ENCODE assay signal across 33 cellular contexts in genomic region chr6:20640181-20640580, GRCh38.
DNase-seq lines count a peak whose midpoint lies in the region; ATAC-seq, FAIRE-seq and TF ChIP-seq lines count a peak whose summit lies in the region.
"Had no signal": no experiment of that assay in that cellular context is flagged by ENCODE, and none has a peak within 500 bp of the region (broad histone marks: within the 10 kb centered on the region; RNA-seq: fewer than 3 reads in every experiment).

No MANE protein-coding gene starts in this region.

- no peaks in the 10 kb centered on the region for H3K27me3 Mint-ChIP-seq in neural progenitor cell (ENCODE audit: insufficient read depth, low read depth)
- H3K27me3 Mint-ChIP-seq: activated naive CD8-positive, alpha-beta T cell; stimulated activated memory B cell treated with anti-CD40 and anti-IgM and Interleukin-4, amounts not matched to agents 10 μg/mL and 1 μg/mL and 100 μg/mL, for 72 hours had no signal

- peak; percentile 41 for DNase-seq in D721Med (ENCODE audit: insufficient read length, low spot score)
- DNase-seq in NCI-H82 (lab: John Stamatoyannopoulos, UW), result peak; percentile 56
- peak; percentile 23 for DNase-seq in epidermal melanocyte (ENCODE audit: insufficient read length, low spot score)
- no peak for DNase-seq in neural progenitor cell (ENCODE audit: low spot score)
- DNase-seq in stimulated activated effector memory CD8-positive, alpha-beta T cell treated with anti-CD3 and anti-CD28 coated beads, Interleukin-12 subunit alpha, Interleukin-12 subunit beta, amount 100 ng/mL, for 72 hours (ENCODE audit: low spot score in 2 of 2), result no peak
- no peak for DNase-seq in smooth muscle cell (lab: John Stamatoyannopoulos, UW; ENCODE audit: unreplicated experiment)
- DNase-seq: activated CD4-positive, alpha-beta T cell treated with anti-CD3 and anti-CD28 coated beads for 4 hours; activated CD8-positive, alpha-beta memory T cell treated with anti-CD3 and anti-CD28 coated beads for 24 hours; activated effector memory CD4-positive, alpha-beta T cell treated with anti-CD3 and anti-CD28 coated beads, Interleukin-2, amount 50 U/mL, for 16 hours; activated T-cell treated with anti-CD3 and anti-CD28 coated beads for 4 hours; colonic mucosa; COR-L47; DND-41; effector CD8-positive, alpha-beta T cell; erythroblast; GF-D8; glutamatergic neuron; islet precursor cell; left lung; MM.1S; NCI-H1417 treated with DMSO at 0.1 percent for 48 hours; NCI-H2029 treated with DMSO at 0.1 percent for 48 hours; NCI-H526 treated with DMSO at 0.1 percent for 48 hours; SJCRH30; T-helper 9 cell had no signal

- WGBS in smooth muscle cell (ENCODE audit: low lambda C conversion rate), result 93% methylated on average over 2 of the region's 2 CpGs

- H3K27ac ChIP-seq in neural progenitor cell (no peak overlapping the region), smooth muscle cell (ENCODE audit: low read depth) (no peak overlapping the region)
- H3K27ac ChIP-seq: BLaER1, colonic mucosa, left lung, SJCRH30, upper lobe of left lung, VCaP had no signal

- peaks cover 4% of the 10 kb centered on the region for H3K9me3 Mint-ChIP-seq in neural progenitor cell
- no peaks in the 10 kb centered on the region for H3K9me3 Mint-ChIP-seq in stimulated activated effector memory CD8-positive, alpha-beta T cell treated with anti-CD3 and anti-CD28 coated beads, Interleukin-12 subunit alpha, Interleukin-12 subunit beta, amount 100 ng/mL, for 72 hours
- H3K9me3 Mint-ChIP-seq: stimulated activated memory B cell treated with anti-CD40 and anti-IgM and Interleukin-4, amounts not matched to agents 10 μg/mL and 1 μg/mL and 100 μg/mL, for 72 hours had no signal

- H3K36me3 Mint-ChIP-seq in neural progenitor cell, result peaks cover 6% of the 10 kb centered on the region
- H3K36me3 Mint-ChIP-seq in stimulated activated effector memory CD8-positive, alpha-beta T cell treated with anti-CD3 and anti-CD28 coated beads, Interleukin-12 subunit alpha, Interleukin-12 subunit beta, amount 100 ng/mL, for 72 hours, result peaks cover 7% of the 10 kb centered on the region

- no peaks in the 10 kb centered on the region for H3K27me3 ChIP-seq in neural progenitor cell
- no peaks in the 10 kb centered on the region for H3K27me3 ChIP-seq in smooth muscle cell (ENCODE audit: low read depth)
- H3K27me3 ChIP-seq: BLaER1, colonic mucosa, left lung, SJCRH30, upper lobe of left lung had no signal

- peaks cover 10% of the 10 kb centered on the region for H3K4me1 ChIP-seq in neural progenitor cell
- H3K4me1 ChIP-seq in smooth muscle cell (ENCODE audit: low read depth), result no peaks in the 10 kb centered on the region
- H3K4me1 ChIP-seq: colonic mucosa, SJCRH30, upper lobe of left lung had no signal

- H3K4me3 ChIP-seq in neural progenitor cell (no peak overlapping the region), smooth muscle cell (no peak overlapping the region)
- H3K4me3 ChIP-seq: BLaER1, colonic mucosa, left lung, SJCRH30, upper lobe of left lung had no signal

- H3K36me3 ChIP-seq in neural progenitor cell (no peaks in the 10 kb centered on the region), smooth muscle cell (ENCODE audit: low read depth) (no peaks in the 10 kb centered on the region)
- H3K36me3 ChIP-seq: colonic mucosa, left lung, SJCRH30, upper lobe of left lung had no signal

- H3F3A ChIP-seq in neural progenitor cell (ENCODE audit: low read depth) (no peaks in the 10 kb centered on the region), smooth muscle cell (ENCODE audit: low read depth) (no peaks in the 10 kb centered on the region)

- peak; percentile 58 for FAIRE-seq in D721Med (lab: Jason Lieb, UNC)
- FAIRE-seq: bronchial epithelial cell had no signal

- H3K4me2 ChIP-seq in neural progenitor cell (no peak overlapping the region), smooth muscle cell (no peak overlapping the region)
- H3K4me2 ChIP-seq: BLaER1 had no signal

- H4K20me1 ChIP-seq in neural progenitor cell (ENCODE audit: low read depth) (no peaks in the 10 kb centered on the region), smooth muscle cell (ENCODE audit: low read depth) (no peaks in the 10 kb centered on the region)
- H4K20me1 ChIP-seq: BLaER1 had no signal

- H3K9me3 ChIP-seq in neural progenitor cell (ENCODE audit: low read depth) (no peaks in the 10 kb centered on the region), smooth muscle cell (replicated peaks; ENCODE audit: low read depth) (no peaks in the 10 kb centered on the region)
- H3K9me3 ChIP-seq: BLaER1, colonic mucosa, left lung, SJCRH30, upper lobe of left lung had no signal

- no peak for ATAC-seq in HG03108 (IDR thresholded peaks at IDR 0.05; ENCODE audit: unreplicated experiment)
- ATAC-seq in stimulated activated effector memory CD8-positive, alpha-beta T cell treated with anti-CD3 and anti-CD28 coated beads, Interleukin-12 subunit alpha, Interleukin-12 subunit beta, amount 100 ng/mL, for 72 hours, result no peak
- ATAC-seq in GM19463 (IDR thresholded peaks at IDR 0.05; ENCODE audit: unreplicated experiment), result no peak
- ATAC-seq: left lung; stimulated activated memory B cell treated with anti-CD40 and anti-IgM and Interleukin-4, amounts not matched to agents 10 μg/mL and 1 μg/mL and 100 μg/mL, for 72 hours had no signal

- H2AFZ ChIP-seq in neural progenitor cell (replicated peaks) (no peak overlapping the region), smooth muscle cell (ENCODE audit: low read depth) (no peak overlapping the region)

- H3K79me2 ChIP-seq in neural progenitor cell (ENCODE audit: low read depth) (no peaks in the 10 kb centered on the region), smooth muscle cell (ENCODE audit: low read depth) (no peaks in the 10 kb centered on the region)

- H3K27ac Mint-ChIP-seq in neural progenitor cell, result peak overlapping the region; percentile 20
- no peak overlapping the region for H3K27ac Mint-ChIP-seq in stimulated activated effector memory CD8-positive, alpha-beta T cell treated with anti-CD3 and anti-CD28 coated beads, Interleukin-12 subunit alpha, Interleukin-12 subunit beta, amount 100 ng/mL, for 72 hours
- H3K27ac Mint-ChIP-seq: activated naive CD8-positive, alpha-beta T cell; stimulated activated memory B cell treated with anti-CD40 and anti-IgM and Interleukin-4, amounts not matched to agents 10 μg/mL and 1 μg/mL and 100 μg/mL, for 72 hours had no signal

- no peak overlapping the region for H3K4me3 Mint-ChIP-seq in neural progenitor cell
- H3K4me3 Mint-ChIP-seq in stimulated activated effector memory CD8-positive, alpha-beta T cell treated with anti-CD3 and anti-CD28 coated beads, Interleukin-12 subunit alpha, Interleukin-12 subunit beta, amount 100 ng/mL, for 72 hours, result no peak overlapping the region
- H3K4me3 Mint-ChIP-seq: activated naive CD8-positive, alpha-beta T cell; stimulated activated memory B cell treated with anti-CD40 and anti-IgM and Interleukin-4, amounts not matched to agents 10 μg/mL and 1 μg/mL and 100 μg/mL, for 72 hours had no signal

- H3K4me1 Mint-ChIP-seq in neural progenitor cell, result peaks cover 8% of the 10 kb centered on the region
- H3K4me1 Mint-ChIP-seq in stimulated activated effector memory CD8-positive, alpha-beta T cell treated with anti-CD3 and anti-CD28 coated beads, Interleukin-12 subunit alpha, Interleukin-12 subunit beta, amount 100 ng/mL, for 72 hours, result no peaks in the 10 kb centered on the region
- H3K4me1 Mint-ChIP-seq: stimulated activated memory B cell treated with anti-CD40 and anti-IgM and Interleukin-4, amounts not matched to agents 10 μg/mL and 1 μg/mL and 100 μg/mL, for 72 hours had no signal

- TF ChIP-seq CTCF in D721Med (IDR thresholded peaks at IDR 0.05; ENCODE audit: insufficient read depth, missing control alignments), result no peak
- no peak for TF ChIP-seq CTCF in neural progenitor cell (IDR thresholded peaks at IDR 0.05)
- TF ChIP-seq CTCF in smooth muscle cell (IDR thresholded peaks at IDR 0.05; ENCODE audit: borderline replicate concordance, insufficient read depth, poor library complexity, severe bottlenecking), result no peak

- no peak overlapping the region for H3K9ac ChIP-seq in neural progenitor cell
- H3K9ac ChIP-seq in smooth muscle cell (ENCODE audit: low read depth), result no peak overlapping the region
- H3K9ac ChIP-seq: BLaER1 had no signal

Comparison
In these comparisons a context has a peak if more than half of its experiments do, and no peak if none do; other contexts are left out.
1. DNase-seq: peak in D721Med (single experiment), NCI-H82 (single experiment) and epidermal melanocyte (single experiment); none in neural progenitor cell (single experiment), stimulated activated effector memory CD8-positive, alpha-beta T cell treated with anti-CD3 and anti-CD28 coated beads, Interleukin-12 subunit alpha, Interleukin-12 subunit beta, amount 100 ng/mL, for 72 hours (0 of 2) and smooth muscle cell (single experiment).